1 cellular context compared by ENCODE assay signal in genomic region chr21:43987509-43987908, GRCh38.
TF ChIP-seq lines count a peak whose summit lies in the region.

No MANE protein-coding gene starts in this region.

TF ChIP-seq in K562, 482 proteins besides CTCF, POLR2A, EP300 and RAD21 (continued from another document):
- TF ChIP-seq, protein P1, sequence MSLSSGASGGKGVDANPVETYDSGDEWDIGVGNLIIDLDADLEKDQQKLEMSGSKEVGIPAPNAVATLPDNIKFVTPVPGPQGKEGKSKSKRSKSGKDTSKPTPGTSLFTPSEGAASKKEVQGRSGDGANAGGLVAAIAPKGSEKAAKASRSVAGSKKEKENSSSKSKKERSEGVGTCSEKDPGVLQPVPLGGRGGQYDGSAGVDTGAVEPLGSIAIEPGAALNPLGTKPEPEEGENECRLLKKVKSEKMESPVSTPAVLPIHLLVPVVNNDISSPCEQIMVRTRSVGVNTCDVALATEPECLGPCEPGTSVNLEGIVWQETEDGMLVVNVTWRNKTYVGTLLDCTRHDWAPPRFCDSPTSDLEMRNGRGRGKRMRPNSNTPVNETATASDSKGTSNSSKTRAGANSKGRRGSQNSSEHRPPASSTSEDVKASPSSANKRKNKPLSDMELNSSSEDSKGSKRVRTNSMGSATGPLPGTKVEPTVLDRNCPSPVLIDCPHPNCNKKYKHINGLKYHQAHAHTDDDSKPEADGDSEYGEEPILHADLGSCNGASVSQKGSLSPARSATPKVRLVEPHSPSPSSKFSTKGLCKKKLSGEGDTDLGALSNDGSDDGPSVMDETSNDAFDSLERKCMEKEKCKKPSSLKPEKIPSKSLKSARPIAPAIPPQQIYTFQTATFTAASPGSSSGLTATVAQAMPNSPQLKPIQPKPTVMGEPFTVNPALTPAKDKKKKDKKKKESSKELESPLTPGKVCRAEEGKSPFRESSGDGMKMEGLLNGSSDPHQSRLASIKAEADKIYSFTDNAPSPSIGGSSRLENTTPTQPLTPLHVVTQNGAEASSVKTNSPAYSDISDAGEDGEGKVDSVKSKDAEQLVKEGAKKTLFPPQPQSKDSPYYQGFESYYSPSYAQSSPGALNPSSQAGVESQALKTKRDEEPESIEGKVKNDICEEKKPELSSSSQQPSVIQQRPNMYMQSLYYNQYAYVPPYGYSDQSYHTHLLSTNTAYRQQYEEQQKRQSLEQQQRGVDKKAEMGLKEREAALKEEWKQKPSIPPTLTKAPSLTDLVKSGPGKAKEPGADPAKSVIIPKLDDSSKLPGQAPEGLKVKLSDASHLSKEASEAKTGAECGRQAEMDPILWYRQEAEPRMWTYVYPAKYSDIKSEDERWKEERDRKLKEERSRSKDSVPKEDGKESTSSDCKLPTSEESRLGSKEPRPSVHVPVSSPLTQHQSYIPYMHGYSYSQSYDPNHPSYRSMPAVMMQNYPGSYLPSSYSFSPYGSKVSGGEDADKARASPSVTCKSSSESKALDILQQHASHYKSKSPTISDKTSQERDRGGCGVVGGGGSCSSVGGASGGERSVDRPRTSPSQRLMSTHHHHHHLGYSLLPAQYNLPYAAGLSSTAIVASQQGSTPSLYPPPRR (CRISPR knock-in tag; IDR thresholded peaks at IDR 0.05; ENCODE audit: borderline replicate concordance): no peak
- TF ChIP-seq ETV6 (IDR thresholded peaks at IDR 0.05; ENCODE audit: borderline replicate concordance in 1 of 2, low read depth in 2 of 2, low read length in 1 of 2) (no peak), ETV6 (CRISPR knock-in tag; IDR thresholded peaks at IDR 0.05; ENCODE audit: borderline replicate concordance) (no peak), PML (IDR thresholded peaks at IDR 0.05; ENCODE audit: low read length) (no peak), ZNF79 (CRISPR knock-in tag; IDR thresholded peaks at IDR 0.05; ENCODE audit: low read depth) (no peak), NCOA1 (IDR thresholded peaks at IDR 0.05; ENCODE audit: low read depth) (no peak), ZNF324 (CRISPR knock-in tag; IDR thresholded peaks at IDR 0.05) (no peak), ZNF316 (IDR thresholded peaks at IDR 0.05) (no peak), ZNF124 (CRISPR knock-in tag; IDR thresholded peaks at IDR 0.05) (no peak), SETDB1 (IDR thresholded peaks at IDR 0.05; ENCODE audit: low read length) (no peak), RBM14 (IDR thresholded peaks at IDR 0.05; ENCODE audit: borderline replicate concordance, insufficient read depth, low read depth, low read length) (no peak)
- TF ChIP-seq, protein P2, sequence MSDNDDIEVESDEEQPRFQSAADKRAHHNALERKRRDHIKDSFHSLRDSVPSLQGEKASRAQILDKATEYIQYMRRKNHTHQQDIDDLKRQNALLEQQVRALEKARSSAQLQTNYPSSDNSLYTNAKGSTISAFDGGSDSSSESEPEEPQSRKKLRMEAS (CRISPR knock-in tag; IDR thresholded peaks at IDR 0.05): no peak
- TF ChIP-seq, protein P3, sequence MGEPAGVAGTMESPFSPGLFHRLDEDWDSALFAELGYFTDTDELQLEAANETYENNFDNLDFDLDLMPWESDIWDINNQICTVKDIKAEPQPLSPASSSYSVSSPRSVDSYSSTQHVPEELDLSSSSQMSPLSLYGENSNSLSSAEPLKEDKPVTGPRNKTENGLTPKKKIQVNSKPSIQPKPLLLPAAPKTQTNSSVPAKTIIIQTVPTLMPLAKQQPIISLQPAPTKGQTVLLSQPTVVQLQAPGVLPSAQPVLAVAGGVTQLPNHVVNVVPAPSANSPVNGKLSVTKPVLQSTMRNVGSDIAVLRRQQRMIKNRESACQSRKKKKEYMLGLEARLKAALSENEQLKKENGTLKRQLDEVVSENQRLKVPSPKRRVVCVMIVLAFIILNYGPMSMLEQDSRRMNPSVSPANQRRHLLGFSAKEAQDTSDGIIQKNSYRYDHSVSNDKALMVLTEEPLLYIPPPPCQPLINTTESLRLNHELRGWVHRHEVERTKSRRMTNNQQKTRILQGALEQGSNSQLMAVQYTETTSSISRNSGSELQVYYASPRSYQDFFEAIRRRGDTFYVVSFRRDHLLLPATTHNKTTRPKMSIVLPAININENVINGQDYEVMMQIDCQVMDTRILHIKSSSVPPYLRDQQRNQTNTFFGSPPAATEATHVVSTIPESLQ (CRISPR knock-in tag; IDR thresholded peaks at IDR 0.05): no peak
